Comparison of ENCODE assay signal across 1 cellular context in genomic region chr7:148909560-148909959, GRCh38.
TF ChIP-seq lines count a peak whose summit lies in the region.

No MANE protein-coding gene starts in this region.

TF ChIP-seq in IMR-90, 13 proteins besides CTCF, POLR2A, EP300 and RAD21:
- no peak for TF ChIP-seq MXI1 (IDR thresholded peaks at IDR 0.05; ENCODE audit: borderline replicate concordance, low read depth, low read length)
- peak; percentile 4; the same call in 1 of the 2 replicates for TF ChIP-seq CEBPB (IDR thresholded peaks at IDR 0.05; ENCODE audit: low read depth, low read length)
- TF ChIP-seq BHLHE40 (IDR thresholded peaks at IDR 0.05; ENCODE audit: low read depth, low read length), result peak; percentile 16; the same call in 1 of the 2 replicates
- TF ChIP-seq RCOR1 (IDR thresholded peaks at IDR 0.05; ENCODE audit: insufficient replicate concordance, low read length), result no peak
- no peak for TF ChIP-seq NFE2L2 (IDR thresholded peaks at IDR 0.05; ENCODE audit: low read depth, low read length)
